24 cellular contexts compared by ENCODE assay signal in the genomic region with DNA sequence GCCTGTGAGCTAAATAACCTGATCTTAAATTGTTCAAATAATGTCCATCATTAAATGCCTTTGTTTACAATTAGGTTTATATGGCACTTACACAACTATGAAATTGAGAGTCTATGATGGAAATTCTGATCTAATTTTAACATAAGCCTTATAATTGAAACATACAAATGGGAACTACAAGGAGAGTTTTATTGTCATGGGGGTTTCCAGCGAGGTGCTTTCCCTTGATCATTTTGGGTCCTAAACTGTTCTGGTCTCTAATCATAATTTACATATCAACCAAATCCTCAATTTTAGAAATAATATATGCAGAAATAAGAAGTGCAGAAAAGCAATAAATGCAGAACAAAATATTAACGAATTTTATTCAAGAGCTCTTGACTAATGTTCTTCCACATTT. TPM values are rescaled to one million over a fixed set of nuclear protein-coding genes. Genes with fewer than 3 reads are reported as not detected.
DNase-seq lines count a peak whose midpoint lies in the region; ATAC-seq, FAIRE-seq and TF ChIP-seq lines count a peak whose summit lies in the region.
"Had no signal": no experiment of that assay in that cellular context is flagged by ENCODE, and none has a peak within 500 bp of the region (broad histone marks: within the 10 kb centered on the region; RNA-seq: fewer than 3 reads in every experiment).

No MANE protein-coding gene starts in this region.

- FAIRE-seq in HTR-8/SVneo (lab: Jason Lieb, UNC): no peak

- no peak overlapping the region for H3K4me3 Mint-ChIP-seq in activated CD8-positive, alpha-beta T cell treated with anti-CD3 and anti-CD28 coated beads for 36 hours
- H3K4me3 Mint-ChIP-seq in activated CD8-positive, alpha-beta T cell treated with anti-CD3 and anti-CD28 coated beads, Interleukin-2, amount 10 ng/mL, durations not matched to agents 7 days and 5 days: no peak overlapping the region
- H3K4me3 Mint-ChIP-seq in T-helper 17 cell: no peak overlapping the region
- H3K4me3 Mint-ChIP-seq in osteocyte (ENCODE audit: unreplicated experiment): no peak overlapping the region
- H3K4me3 Mint-ChIP-seq in T-helper 2 cell treated with Interferon-gamma antibody and Interleukin-4, amounts not matched to agents 5 μg/mL and 100 μg/mL, for 36 hours: no peak overlapping the region

- DNase-seq in activated CD8-positive, alpha-beta T cell treated with anti-CD3 and anti-CD28 coated beads for 36 hours: peak; percentile 37
- no peak for DNase-seq in activated CD8-positive, alpha-beta T cell treated with anti-CD3 and anti-CD28 coated beads, Interleukin-2, amount 10 ng/mL, durations not matched to agents 7 days and 5 days
- DNase-seq in T-helper 17 cell (no peak), osteocyte (ENCODE audit: extremely low spot score, unreplicated experiment) (no peak), iPS-NIHi7 (ENCODE audit: extremely low spot score) (no peak), HTR-8/SVneo (ENCODE audit: insufficient read length, low spot score) (no peak)
- no peak for DNase-seq in T-helper 2 cell treated with Interferon-gamma antibody and Interleukin-4, amounts not matched to agents 5 μg/mL and 100 μg/mL, for 36 hours (ENCODE audit: low spot score)
- DNase-seq: activated CD4-positive, alpha-beta T cell treated with anti-CD3 and anti-CD28 coated beads, Interleukin-2, amount 50 U/mL, for 48 hours; activated gamma-delta T cell; anterior cingulate cortex; CD4-positive, alpha-beta memory T cell; DMS 273 treated with DMSO at 0.1 percent for 48 hours; foreskin keratinocyte; NCI-H1092 treated with DMSO at 0.1 percent for 48 hours; NCI-H2029 treated with DMSO at 0.1 percent for 48 hours; NCI-H774; nucleus accumbens; SK-N-SH; stimulated activated CD4-positive, alpha-beta T cell treated with anti-CD3 and anti-CD28 coated beads, Interleukin-4, amount 100 ng/mL, for 24 hours; stomach; tibial artery had no signal

- POLR2A ChIA-PET in activated CD8-positive, alpha-beta T cell treated with anti-CD3 and anti-CD28 coated beads for 36 hours (lab: Charles Lee): no interaction called here
- POLR2A ChIA-PET in activated CD8-positive, alpha-beta T cell treated with anti-CD3 and anti-CD28 coated beads, Interleukin-2, amount 10 ng/mL, durations not matched to agents 7 days and 5 days (lab: Charles Lee): no interaction called here

- intact Hi-C loops in activated CD8-positive, alpha-beta T cell treated with anti-CD3 and anti-CD28 coated beads for 36 hours (cut with micrococcal nuclease): loop anchor here (5.0 kb wide), 1 partner anchor 38 kb away; no protein-coding TSS in a partner anchor

- peaks cover 52% of the 10 kb centered on the region for H3K4me1 Mint-ChIP-seq in activated CD8-positive, alpha-beta T cell treated with anti-CD3 and anti-CD28 coated beads for 36 hours (ENCODE audit: low read depth)
- peaks cover 56% of the 10 kb centered on the region for H3K4me1 Mint-ChIP-seq in activated CD8-positive, alpha-beta T cell treated with anti-CD3 and anti-CD28 coated beads, Interleukin-2, amount 10 ng/mL, durations not matched to agents 7 days and 5 days (ENCODE audit: low read depth)
- H3K4me1 Mint-ChIP-seq in T-helper 17 cell (peaks cover 24% of the 10 kb centered on the region), osteocyte (ENCODE audit: unreplicated experiment) (peaks cover 58% of the 10 kb centered on the region)
- peaks cover 26% of the 10 kb centered on the region for H3K4me1 Mint-ChIP-seq in T-helper 2 cell treated with Interferon-gamma antibody and Interleukin-4, amounts not matched to agents 5 μg/mL and 100 μg/mL, for 36 hours (ENCODE audit: low read depth)

- no peaks in the 10 kb centered on the region for H3K9me3 ChIP-seq in T-helper 17 cell (ENCODE audit: control insufficient read depth, low read length, poor library complexity, severe bottlenecking)
- H3K9me3 ChIP-seq: HAP-1, SK-N-SH, stomach, tibial artery had no signal

- no peaks in the 10 kb centered on the region for H3K27me3 Mint-ChIP-seq in activated CD8-positive, alpha-beta T cell treated with anti-CD3 and anti-CD28 coated beads for 36 hours
- no peaks in the 10 kb centered on the region for H3K27me3 Mint-ChIP-seq in activated CD8-positive, alpha-beta T cell treated with anti-CD3 and anti-CD28 coated beads, Interleukin-2, amount 10 ng/mL, durations not matched to agents 7 days and 5 days (ENCODE audit: low read depth)
- H3K27me3 Mint-ChIP-seq in T-helper 17 cell (no peaks in the 10 kb centered on the region), osteocyte (ENCODE audit: unreplicated experiment) (no peaks in the 10 kb centered on the region)
- H3K27me3 Mint-ChIP-seq in T-helper 2 cell treated with Interferon-gamma antibody and Interleukin-4, amounts not matched to agents 5 μg/mL and 100 μg/mL, for 36 hours (ENCODE audit: low read depth): no peaks in the 10 kb centered on the region
- H3K27me3 Mint-ChIP-seq: CD4-positive, alpha-beta memory T cell had no signal

- no peak for TF ChIP-seq CTCF in activated CD8-positive, alpha-beta T cell treated with anti-CD3 and anti-CD28 coated beads for 36 hours (IDR thresholded peaks at IDR 0.05)
- no peak for TF ChIP-seq CTCF in osteocyte (IDR thresholded peaks at IDR 0.05)

- no peaks in the 10 kb centered on the region for H3K9me3 Mint-ChIP-seq in activated CD8-positive, alpha-beta T cell treated with anti-CD3 and anti-CD28 coated beads for 36 hours
- H3K9me3 Mint-ChIP-seq in activated CD8-positive, alpha-beta T cell treated with anti-CD3 and anti-CD28 coated beads, Interleukin-2, amount 10 ng/mL, durations not matched to agents 7 days and 5 days (ENCODE audit: insufficient read depth): peaks cover 6% of the 10 kb centered on the region
- no peaks in the 10 kb centered on the region for H3K9me3 Mint-ChIP-seq in osteocyte (ENCODE audit: unreplicated experiment)
- no peaks in the 10 kb centered on the region for H3K9me3 Mint-ChIP-seq in T-helper 2 cell treated with Interferon-gamma antibody and Interleukin-4, amounts not matched to agents 5 μg/mL and 100 μg/mL, for 36 hours
- H3K9me3 Mint-ChIP-seq: CD4-positive, alpha-beta memory T cell had no signal

- CTCF ChIA-PET in activated CD8-positive, alpha-beta T cell treated with anti-CD3 and anti-CD28 coated beads for 36 hours (lab: Charles Lee): interaction anchor here (0.8 to 3.3 kb wide), 4 partner anchors 10 to 593 kb away, joined by 3 to 12 read pairs (median 3); no protein-coding TSS in a partner anchor
- CTCF ChIA-PET in activated CD8-positive, alpha-beta T cell treated with anti-CD3 and anti-CD28 coated beads, Interleukin-2, amount 10 ng/mL, durations not matched to agents 7 days and 5 days (lab: Charles Lee): interaction anchor here (0.9 to 1.7 kb wide), 3 partner anchors 9 to 105 kb away, joined by 3 to 5 read pairs (median 3); no protein-coding TSS in a partner anchor

- no peak for ATAC-seq in activated CD8-positive, alpha-beta T cell treated with anti-CD3 and anti-CD28 coated beads for 36 hours
- ATAC-seq in activated CD8-positive, alpha-beta T cell treated with anti-CD3 and anti-CD28 coated beads, Interleukin-2, amount 10 ng/mL, durations not matched to agents 7 days and 5 days: no peak
- ATAC-seq in GM21360 (IDR thresholded peaks at IDR 0.05; ENCODE audit: unreplicated experiment) (peak; percentile 28), T-helper 17 cell (peak; percentile 42)
- ATAC-seq: esophagus mucosa, foreskin keratinocyte had no signal

- peak overlapping the region; percentile 27 for H3K27ac Mint-ChIP-seq in activated CD8-positive, alpha-beta T cell treated with anti-CD3 and anti-CD28 coated beads for 36 hours
- H3K27ac Mint-ChIP-seq in activated CD8-positive, alpha-beta T cell treated with anti-CD3 and anti-CD28 coated beads, Interleukin-2, amount 10 ng/mL, durations not matched to agents 7 days and 5 days: no peak overlapping the region
- H3K27ac Mint-ChIP-seq in T-helper 17 cell (peak overlapping the region; percentile 41), osteocyte (ENCODE audit: unreplicated experiment) (peak overlapping the region; percentile 17)
- H3K27ac Mint-ChIP-seq in T-helper 2 cell treated with Interferon-gamma antibody and Interleukin-4, amounts not matched to agents 5 μg/mL and 100 μg/mL, for 36 hours: no peak overlapping the region
- H3K27ac Mint-ChIP-seq: CD4-positive, alpha-beta memory T cell had no signal

- peaks cover 11% of the 10 kb centered on the region for H3K36me3 Mint-ChIP-seq in activated CD8-positive, alpha-beta T cell treated with anti-CD3 and anti-CD28 coated beads for 36 hours (ENCODE audit: low read depth)
- H3K36me3 Mint-ChIP-seq in activated CD8-positive, alpha-beta T cell treated with anti-CD3 and anti-CD28 coated beads, Interleukin-2, amount 10 ng/mL, durations not matched to agents 7 days and 5 days (ENCODE audit: low read depth): peaks cover 23% of the 10 kb centered on the region
- H3K36me3 Mint-ChIP-seq in T-helper 17 cell (ENCODE audit: low read depth) (no peaks in the 10 kb centered on the region), osteocyte (ENCODE audit: unreplicated experiment) (peaks cover 1% of the 10 kb centered on the region)
- peaks cover 9% of the 10 kb centered on the region for H3K36me3 Mint-ChIP-seq in T-helper 2 cell treated with Interferon-gamma antibody and Interleukin-4, amounts not matched to agents 5 μg/mL and 100 μg/mL, for 36 hours (ENCODE audit: low read depth)
- H3K36me3 Mint-ChIP-seq: CD4-positive, alpha-beta memory T cell had no signal

RNA-seq across cellular contexts. Expression of a gene that starts 44.9 kb away (rescaled TPM):
- total RNA-seq in activated CD8-positive, alpha-beta T cell treated with anti-CD3 and anti-CD28 coated beads for 36 hours: 10 to 100 TPM; 87.9 to 92.0 TPM
- total RNA-seq in activated CD8-positive, alpha-beta T cell treated with anti-CD3 and anti-CD28 coated beads, Interleukin-2, amount 10 ng/mL, durations not matched to agents 7 days and 5 days: 10 to 100 TPM; 97.3 to 98.1 TPM
- total RNA-seq in T-helper 17 cell (10 to 100 TPM; 19.1 to 26.2 TPM), osteocyte (91.8 and 95.7 TPM in 2 replicates)

Comparison
In these comparisons a context has a peak if more than half of its experiments do, and no peak if none do; other contexts are left out.
1. H3K27ac Mint-ChIP-seq: peak in activated CD8-positive, alpha-beta T cell treated with anti-CD3 and anti-CD28 coated beads for 36 hours (single experiment), T-helper 17 cell (single experiment) and osteocyte (single experiment); none in activated CD8-positive, alpha-beta T cell treated with anti-CD3 and anti-CD28 coated beads, Interleukin-2, amount 10 ng/mL, durations not matched to agents 7 days and 5 days (single experiment) and T-helper 2 cell treated with Interferon-gamma antibody and Interleukin-4, amounts not matched to agents 5 μg/mL and 100 μg/mL, for 36 hours (single experiment).
2. ATAC-seq: peak in GM21360 (single experiment) and T-helper 17 cell (single experiment); none in activated CD8-positive, alpha-beta T cell treated with anti-CD3 and anti-CD28 coated beads for 36 hours (single experiment) and activated CD8-positive, alpha-beta T cell treated with anti-CD3 and anti-CD28 coated beads, Interleukin-2, amount 10 ng/mL, durations not matched to agents 7 days and 5 days (single experiment).